1 cellular context compared by ENCODE assay signal in the genomic region with DNA sequence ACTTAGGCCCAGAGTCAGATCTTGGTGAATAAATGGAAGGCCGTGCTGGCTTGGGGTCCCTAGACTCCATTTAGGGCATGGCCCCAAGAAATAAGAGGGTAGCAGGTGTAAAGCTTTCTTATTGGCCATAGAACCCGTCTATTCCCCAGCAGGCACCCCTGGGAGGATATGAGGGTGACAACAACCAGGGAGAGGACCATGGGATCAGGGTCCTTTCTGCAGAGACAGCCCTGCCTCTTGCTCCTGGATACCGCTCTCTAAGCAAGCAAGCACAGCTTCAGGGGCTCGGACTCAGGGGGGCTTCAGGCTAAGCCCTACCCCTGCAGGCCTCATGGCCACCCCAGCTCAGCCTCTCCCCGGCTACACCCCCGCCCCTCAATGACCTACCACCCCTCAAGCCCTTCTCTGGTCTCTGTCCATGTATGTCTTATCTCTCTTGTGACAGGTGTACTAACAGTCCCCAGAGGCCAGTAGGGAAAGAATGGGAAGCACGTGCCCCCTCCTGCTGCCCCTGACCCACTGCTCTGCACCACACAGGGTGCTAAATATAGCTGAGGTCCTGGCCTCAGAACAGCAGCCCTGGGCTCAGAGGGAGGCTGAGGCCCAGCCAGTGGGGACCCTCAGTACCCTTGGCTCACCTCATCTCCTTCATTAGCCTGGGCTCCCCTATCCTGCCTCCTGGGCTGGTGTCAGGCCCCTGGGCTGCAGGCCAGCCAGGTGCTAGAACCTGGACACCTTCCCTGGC.
A peak's percentile ranks its signal among the peaks of the same experiment; 100 is the strongest.
TF ChIP-seq lines count a peak whose summit lies in the region.

No MANE protein-coding gene starts in this region.

TF ChIP-seq in K562, 482 proteins besides CTCF, POLR2A, EP300 and RAD21:
- TF ChIP-seq, protein P1, sequence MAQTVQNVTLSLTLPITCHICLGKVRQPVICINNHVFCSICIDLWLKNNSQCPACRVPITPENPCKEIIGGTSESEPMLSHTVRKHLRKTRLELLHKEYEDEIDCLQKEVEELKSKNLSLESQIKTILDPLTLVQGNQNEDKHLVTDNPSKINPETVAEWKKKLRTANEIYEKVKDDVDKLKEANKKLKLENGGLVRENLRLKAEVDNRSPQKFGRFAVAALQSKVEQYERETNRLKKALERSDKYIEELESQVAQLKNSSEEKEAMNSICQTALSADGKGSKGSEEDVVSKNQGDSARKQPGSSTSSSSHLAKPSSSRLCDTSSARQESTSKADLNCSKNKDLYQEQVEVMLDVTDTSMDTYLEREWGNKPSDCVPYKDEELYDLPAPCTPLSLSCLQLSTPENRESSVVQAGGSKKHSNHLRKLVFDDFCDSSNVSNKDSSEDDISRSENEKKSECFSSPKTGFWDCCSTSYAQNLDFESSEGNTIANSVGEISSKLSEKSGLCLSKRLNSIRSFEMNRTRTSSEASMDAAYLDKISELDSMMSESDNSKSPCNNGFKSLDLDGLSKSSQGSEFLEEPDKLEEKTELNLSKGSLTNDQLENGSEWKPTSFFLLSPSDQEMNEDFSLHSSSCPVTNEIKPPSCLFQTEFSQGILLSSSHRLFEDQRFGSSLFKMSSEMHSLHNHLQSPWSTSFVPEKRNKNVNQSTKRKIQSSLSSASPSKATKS (CRISPR knock-in tag; IDR thresholded peaks at IDR 0.05) = no peak
- TF ChIP-seq ZNF589 (CRISPR knock-in tag; IDR thresholded peaks at IDR 0.05; ENCODE audit: low read depth) (peak; percentile 52; the same call in 1 of the 2 replicates), ZNF175 (CRISPR knock-in tag; IDR thresholded peaks at IDR 0.05; ENCODE audit: low read depth) (0 out of 2 replicates have a peak, but pooled peaks have one; percentile 14), ZC3H4 (CRISPR knock-in tag; IDR thresholded peaks at IDR 0.05; ENCODE audit: borderline replicate concordance) (no peak), ZNF395 (CRISPR knock-in tag; IDR thresholded peaks at IDR 0.05) (0 out of 2 replicates have a peak, but pooled peaks have one; percentile 10), NR2C2 (CRISPR knock-in tag; IDR thresholded peaks at IDR 0.05) (no peak), NR2C2 (tag; IDR thresholded peaks at IDR 0.05) (peak; percentile 8; the same call in 1 of the 2 replicates), POLR2H (tag; IDR thresholded peaks at IDR 0.05; ENCODE audit: low read depth) (no peak), TFAP4 (CRISPR knock-in tag; IDR thresholded peaks at IDR 0.05; ENCODE audit: borderline replicate concordance) (no peak), CBFB (CRISPR knock-in tag; IDR thresholded peaks at IDR 0.05) (no peak)
TF ChIP-seq in K562: peak in this region for 4.
